ENCODE assay signal across 19 cellular contexts in the genomic region with DNA sequence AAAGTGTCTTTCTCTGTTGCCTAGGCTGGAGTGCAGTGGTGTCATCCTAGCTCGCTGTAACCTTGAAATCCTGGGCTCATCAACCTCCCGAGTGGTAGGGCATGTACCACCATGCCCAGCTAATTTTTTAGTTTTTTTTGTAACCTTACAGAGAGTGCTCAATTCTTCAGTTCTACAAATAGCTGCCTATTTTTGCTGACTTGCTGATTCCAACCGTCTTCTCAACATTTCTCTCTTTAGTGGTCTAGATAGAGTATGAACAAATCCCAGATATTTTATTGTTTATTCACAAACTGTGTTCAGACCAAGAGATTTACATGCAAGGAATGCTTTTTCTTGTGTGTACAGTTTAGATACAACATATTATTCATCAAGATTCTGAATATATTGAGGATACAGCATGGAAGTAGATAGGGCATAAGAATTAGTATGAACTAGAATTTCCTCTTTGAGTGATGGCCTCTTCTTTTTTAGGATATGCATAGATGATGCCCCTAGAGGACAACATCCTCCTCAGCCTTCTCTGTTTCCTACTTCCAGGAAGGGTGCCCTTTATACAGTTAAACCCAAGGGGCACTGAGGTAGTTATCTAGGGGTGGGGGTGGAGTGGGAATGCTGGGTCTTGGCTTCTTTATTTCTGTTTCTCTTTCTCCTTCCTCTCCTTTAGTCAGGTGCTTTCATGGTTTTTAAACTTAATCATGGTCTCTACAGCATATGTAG.
"Had no signal": no experiment of that assay in that cellular context is flagged by ENCODE, and none has a peak within 500 bp of the region (broad histone marks: within the 10 kb centered on the region; RNA-seq: fewer than 3 reads in every experiment).

No MANE protein-coding gene starts in this region.

- H3K27me3 Mint-ChIP-seq: activated B cell treated with CpG ODN at 0.5 μM for 24 hours; activated CD8-positive, alpha-beta T cell treated with anti-CD3 and anti-CD28 coated beads for 36 hours; natural killer cell treated with Interleukin-12 subunit alpha and Interleukin-12 subunit beta and Interleukin-15 and Interleukin-18, amount 100 ng/mL, for 72 hours had no signal

- H3K4me2 ChIP-seq: smooth muscle cell had no signal

- H3K27ac ChIP-seq: heart left ventricle, transverse colon had no signal

- H3K4me3 ChIP-seq: heart left ventricle, smooth muscle cell, transverse colon had no signal

- H3K27me3 ChIP-seq: heart left ventricle, transverse colon had no signal

- DNase-seq: activated B cell treated with CpG ODN at 0.5 μM for 24 hours; activated CD4-positive, alpha-beta T cell treated with anti-CD3 and anti-CD28 coated beads for 48 hours; activated CD8-positive, alpha-beta T cell treated with anti-CD3 and anti-CD28 coated beads for 36 hours; activated effector memory CD4-positive, alpha-beta T cell treated with anti-CD3 and anti-CD28 coated beads, Interleukin-2, amount 50 U/mL, for 16 hours; activated T-cell treated with anti-CD3 and anti-CD28 coated beads, Interleukin-2, amount 50 U/mL, for 48 hours; cortex of kidney; effector CD4-positive, alpha-beta T cell; immature natural killer cell; posterior cingulate gyrus; right cardiac atrium; stimulated activated CD4-positive, alpha-beta T cell treated with anti-CD3 and anti-CD28 coated beads, Interleukin-4, amount 100 ng/mL, for 4 hours; stimulated activated CD8-positive, alpha-beta memory T cell treated with anti-CD3 and anti-CD28 coated beads, Interleukin-4, amount 100 ng/mL, for 48 hours; stimulated activated naive CD4-positive, alpha-beta T cell treated with Interleukin-2 at 50 U/mL for 16 hours; transverse colon had no signal

- H3K4me3 Mint-ChIP-seq: activated B cell treated with CpG ODN at 0.5 μM for 24 hours; activated CD8-positive, alpha-beta T cell treated with anti-CD3 and anti-CD28 coated beads for 36 hours; immature natural killer cell; natural killer cell treated with Interleukin-12 subunit alpha and Interleukin-12 subunit beta and Interleukin-15 and Interleukin-18, amount 100 ng/mL, for 72 hours; T-helper 2 cell treated with Interferon-gamma antibody and Interleukin-4, amounts not matched to agents 5 μg/mL and 100 μg/mL, for 36 hours had no signal

- H3K27ac Mint-ChIP-seq: activated B cell treated with CpG ODN at 0.5 μM for 24 hours; activated CD8-positive, alpha-beta T cell treated with anti-CD3 and anti-CD28 coated beads for 36 hours; activated naive CD4-positive, alpha-beta T cell treated with anti-CD3 and anti-CD28 coated beads, Interleukin-2, amount 50 U/mL, for 72 hours; natural killer cell treated with Interleukin-12 subunit alpha and Interleukin-12 subunit beta and Interleukin-15 and Interleukin-18, amount 100 ng/mL, for 72 hours; T-helper 2 cell treated with Interferon-gamma antibody and Interleukin-4, amounts not matched to agents 5 μg/mL and 100 μg/mL, for 36 hours had no signal

- H3K9me3 Mint-ChIP-seq: activated B cell treated with CpG ODN at 0.5 μM for 24 hours; activated CD8-positive, alpha-beta T cell treated with anti-CD3 and anti-CD28 coated beads for 36 hours; activated naive CD4-positive, alpha-beta T cell treated with anti-CD3 and anti-CD28 coated beads, Interleukin-2, amount 50 U/mL, for 72 hours; immature natural killer cell; natural killer cell treated with Interleukin-12 subunit alpha and Interleukin-12 subunit beta and Interleukin-15 and Interleukin-18, amount 100 ng/mL, for 72 hours; T-helper 2 cell treated with Interferon-gamma antibody and Interleukin-4, amounts not matched to agents 5 μg/mL and 100 μg/mL, for 36 hours had no signal

- H3K4me1 Mint-ChIP-seq: activated B cell treated with CpG ODN at 0.5 μM for 24 hours, immature natural killer cell had no signal

- ATAC-seq: activated CD8-positive, alpha-beta T cell treated with anti-CD3 and anti-CD28 coated beads for 36 hours; activated naive CD4-positive, alpha-beta T cell treated with anti-CD3 and anti-CD28 coated beads, Interleukin-2, amount 50 U/mL, for 72 hours; natural killer cell treated with Interleukin-12 subunit alpha and Interleukin-12 subunit beta and Interleukin-15 and Interleukin-18, amount 100 ng/mL, for 72 hours had no signal

- H3K9me3 ChIP-seq: heart left ventricle, transverse colon had no signal
